Comparison of ENCODE assay signal across 10 cellular contexts in the genomic region with DNA sequence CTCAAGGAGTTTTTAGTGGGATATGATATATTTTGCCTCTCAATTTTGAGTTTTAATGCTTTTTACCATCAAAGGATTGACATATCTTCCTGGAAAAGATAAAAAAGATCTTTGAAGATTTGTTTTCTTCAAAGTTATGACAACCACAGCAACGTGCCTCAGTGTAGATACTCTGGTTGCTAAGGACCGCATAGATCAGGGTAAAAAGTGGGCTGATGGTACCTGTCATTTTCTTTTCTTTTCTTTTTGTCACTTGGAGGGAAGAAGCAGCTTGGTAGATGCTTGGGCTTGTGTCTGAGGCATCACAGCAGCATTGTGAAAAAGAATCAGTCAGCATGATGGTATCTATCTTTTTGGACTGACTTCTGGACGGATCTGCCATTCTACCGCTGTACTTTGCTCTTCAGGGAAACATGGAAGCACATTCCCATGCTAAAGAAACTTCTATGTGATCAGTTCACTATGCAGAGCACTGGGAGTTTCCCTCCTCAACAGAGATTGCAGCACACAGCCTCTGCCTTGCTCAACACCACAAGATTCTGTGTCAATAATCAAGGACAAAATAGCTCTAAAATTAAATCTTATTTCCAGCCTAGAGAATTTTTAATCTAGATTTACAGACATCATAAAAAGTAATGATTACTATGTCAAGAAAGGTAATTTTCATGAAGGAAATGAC. TPM values are rescaled to one million over a fixed set of nuclear protein-coding genes. Genes with fewer than 3 reads are reported as not detected.
A peak's percentile ranks its signal among the peaks of the same experiment; 100 is the strongest.
DNase-seq lines count a peak whose midpoint lies in the region; ATAC-seq and TF ChIP-seq lines count a peak whose summit lies in the region.
"Had no signal": no experiment of that assay in that cellular context is flagged by ENCODE, and none has a peak within 500 bp of the region (broad histone marks: within the 10 kb centered on the region; RNA-seq: fewer than 3 reads in every experiment).

No MANE protein-coding gene starts in this region.

- intact Hi-C loops in activated CD4-positive, alpha-beta T cell treated with anti-CD3 and anti-CD28 coated beads for 36 hours (cut with DNase I, micrococcal nuclease), result loop anchor here in 1 of 2 experiments (2.0 kb wide), 1 partner anchor 126 kb away; no protein-coding TSS in a partner anchor

- no peak for ATAC-seq in activated CD4-positive, alpha-beta T cell treated with anti-CD3 and anti-CD28 coated beads for 36 hours
- ATAC-seq in activated naive CD8-positive, alpha-beta T cell treated with anti-CD3 and anti-CD28 coated beads, Interleukin-2, amount 50 U/mL, for 24 hours, result no peak
- ATAC-seq in GM18505 (IDR thresholded peaks at IDR 0.05; ENCODE audit: unreplicated experiment), result no peak
- ATAC-seq: HCT116 had no signal

- POLR2A ChIA-PET in activated CD4-positive, alpha-beta T cell treated with anti-CD3 and anti-CD28 coated beads for 36 hours (lab: Charles Lee), result no interaction called here
- POLR2A ChIA-PET in activated CD4-positive, alpha-beta T cell treated with anti-CD3 and anti-CD28 coated beads, Interleukin-2, amount 10 ng/mL, durations not matched to agents 7 days and 5 days (lab: Charles Lee), result no interaction called here

- in situ Hi-C loops in G401 (cut with HindIII; ENCODE audit: low sequenced_read_pairs), result no loop called here

- peaks cover 21% of the 10 kb centered on the region for H3K4me1 Mint-ChIP-seq in activated CD4-positive, alpha-beta T cell treated with anti-CD3 and anti-CD28 coated beads for 36 hours
- H3K4me1 Mint-ChIP-seq in activated CD4-positive, alpha-beta T cell treated with anti-CD3 and anti-CD28 coated beads, Interleukin-2, amount 10 ng/mL, durations not matched to agents 7 days and 5 days, result peaks cover 25% of the 10 kb centered on the region
- peaks cover 31% of the 10 kb centered on the region for H3K4me1 Mint-ChIP-seq in activated naive CD8-positive, alpha-beta T cell treated with anti-CD3 and anti-CD28 coated beads, Interleukin-2, amount 50 U/mL, for 24 hours
- H3K4me1 Mint-ChIP-seq in type B pancreatic cell (ENCODE audit: unreplicated experiment), result peaks cover 7% of the 10 kb centered on the region

- no peak for TF ChIP-seq CTCF in type B pancreatic cell (conservative IDR thresholded peaks at IDR 0.05)

- no peaks in the 10 kb centered on the region for H3K9me3 Mint-ChIP-seq in activated CD4-positive, alpha-beta T cell treated with anti-CD3 and anti-CD28 coated beads for 36 hours (ENCODE audit: low read depth)
- peaks cover 2% of the 10 kb centered on the region for H3K9me3 Mint-ChIP-seq in activated CD4-positive, alpha-beta T cell treated with anti-CD3 and anti-CD28 coated beads, Interleukin-2, amount 10 ng/mL, durations not matched to agents 7 days and 5 days
- no peaks in the 10 kb centered on the region for H3K9me3 Mint-ChIP-seq in activated naive CD8-positive, alpha-beta T cell treated with anti-CD3 and anti-CD28 coated beads, Interleukin-2, amount 50 U/mL, for 24 hours
- H3K9me3 Mint-ChIP-seq in type B pancreatic cell, result peaks cover 6% of the 10 kb centered on the region

- no peaks in the 10 kb centered on the region for H3K36me3 Mint-ChIP-seq in activated CD4-positive, alpha-beta T cell treated with anti-CD3 and anti-CD28 coated beads for 36 hours (ENCODE audit: low read depth)
- no peaks in the 10 kb centered on the region for H3K36me3 Mint-ChIP-seq in activated CD4-positive, alpha-beta T cell treated with anti-CD3 and anti-CD28 coated beads, Interleukin-2, amount 10 ng/mL, durations not matched to agents 7 days and 5 days (ENCODE audit: low read depth)
- no peaks in the 10 kb centered on the region for H3K36me3 Mint-ChIP-seq in activated naive CD8-positive, alpha-beta T cell treated with anti-CD3 and anti-CD28 coated beads, Interleukin-2, amount 50 U/mL, for 24 hours (ENCODE audit: low read depth)
- H3K36me3 Mint-ChIP-seq in type B pancreatic cell, result no peaks in the 10 kb centered on the region

- CTCF ChIA-PET in activated CD4-positive, alpha-beta T cell treated with anti-CD3 and anti-CD28 coated beads for 36 hours (lab: Charles Lee), result interaction anchor here (0.7 to 2.0 kb wide), 7 partner anchors 10 to 248 kb away, joined by 3 to 8 read pairs (median 3); no protein-coding TSS in a partner anchor
- CTCF ChIA-PET in activated CD4-positive, alpha-beta T cell treated with anti-CD3 and anti-CD28 coated beads, Interleukin-2, amount 10 ng/mL, durations not matched to agents 7 days and 5 days (lab: Charles Lee), result interaction anchor here (0.9 to 1.7 kb wide), 2 partner anchors 10 to 19 kb away, joined by 3 to 4 read pairs; no protein-coding TSS in a partner anchor

- no peak for TF ChIP-seq POLR2A in GM18505 (IDR thresholded peaks at IDR 0.05; ENCODE audit: borderline replicate concordance, extremely low read depth, insufficient read depth, insufficient read length)

- H3K27me3 Mint-ChIP-seq in activated CD4-positive, alpha-beta T cell treated with anti-CD3 and anti-CD28 coated beads for 36 hours, result no peaks in the 10 kb centered on the region
- H3K27me3 Mint-ChIP-seq in activated CD4-positive, alpha-beta T cell treated with anti-CD3 and anti-CD28 coated beads, Interleukin-2, amount 10 ng/mL, durations not matched to agents 7 days and 5 days, result no peaks in the 10 kb centered on the region
- H3K27me3 Mint-ChIP-seq in activated naive CD8-positive, alpha-beta T cell treated with anti-CD3 and anti-CD28 coated beads, Interleukin-2, amount 50 U/mL, for 24 hours, result no peaks in the 10 kb centered on the region
- peaks cover 3% of the 10 kb centered on the region for H3K27me3 Mint-ChIP-seq in type B pancreatic cell

- H3K4me3 Mint-ChIP-seq in activated CD4-positive, alpha-beta T cell treated with anti-CD3 and anti-CD28 coated beads for 36 hours, result no peak overlapping the region
- H3K4me3 Mint-ChIP-seq in activated CD4-positive, alpha-beta T cell treated with anti-CD3 and anti-CD28 coated beads, Interleukin-2, amount 10 ng/mL, durations not matched to agents 7 days and 5 days, result no peak overlapping the region
- no peak overlapping the region for H3K4me3 Mint-ChIP-seq in activated naive CD8-positive, alpha-beta T cell treated with anti-CD3 and anti-CD28 coated beads, Interleukin-2, amount 50 U/mL, for 24 hours
- H3K4me3 Mint-ChIP-seq in type B pancreatic cell, result no peak overlapping the region

- no peak for DNase-seq in activated CD4-positive, alpha-beta T cell treated with anti-CD3 and anti-CD28 coated beads for 36 hours
- DNase-seq in activated CD4-positive, alpha-beta T cell treated with anti-CD3 and anti-CD28 coated beads, Interleukin-2, amount 10 ng/mL, durations not matched to agents 7 days and 5 days, result no peak
- DNase-seq in activated naive CD8-positive, alpha-beta T cell treated with anti-CD3 and anti-CD28 coated beads, Interleukin-2, amount 50 U/mL, for 24 hours, result no peak
- DNase-seq in iris pigment epithelial cell (ENCODE audit: low read depth), result peak; percentile 91
- no peak for DNase-seq in type B pancreatic cell (ENCODE audit: extremely low spot score, unreplicated experiment)
- DNase-seq in G401 (ENCODE audit: low spot score), result no peak
- no peak for DNase-seq in NCI-H1048 (lab: John Stamatoyannopoulos, UW)
- DNase-seq: SHP77 had no signal

- H3K27ac Mint-ChIP-seq in activated CD4-positive, alpha-beta T cell treated with anti-CD3 and anti-CD28 coated beads for 36 hours, result peak overlapping the region; percentile 39
- no peak overlapping the region for H3K27ac Mint-ChIP-seq in activated CD4-positive, alpha-beta T cell treated with anti-CD3 and anti-CD28 coated beads, Interleukin-2, amount 10 ng/mL, durations not matched to agents 7 days and 5 days
- H3K27ac Mint-ChIP-seq in activated naive CD8-positive, alpha-beta T cell treated with anti-CD3 and anti-CD28 coated beads, Interleukin-2, amount 50 U/mL, for 24 hours, result peak overlapping the region; percentile 27
- peak overlapping the region; percentile 63 for H3K27ac Mint-ChIP-seq in type B pancreatic cell

RNA-seq across cellular contexts. Expression of a gene that starts 54.8 kb away (rescaled TPM):
- 10 to 100 TPM; 13.1 to 13.5 TPM for total RNA-seq in activated CD4-positive, alpha-beta T cell treated with anti-CD3 and anti-CD28 coated beads for 36 hours
- 10 to 100 TPM; 12.1 to 12.8 TPM for total RNA-seq in activated CD4-positive, alpha-beta T cell treated with anti-CD3 and anti-CD28 coated beads, Interleukin-2, amount 10 ng/mL, durations not matched to agents 7 days and 5 days
- 52.6 and 56.1 TPM in 2 replicates for total RNA-seq in type B pancreatic cell (ENCODE audit: low replicate concordance)
- total RNA-seq in G401 (2014; rRNA removed; shearing (Covaris generic)), result 3.9 and 4.8 TPM in 2 replicates
